ENCODE assay signal across 2 cellular contexts in genomic region chr12:53497461-53497860, GRCh38.
A peak's percentile ranks its signal among the peaks of the same experiment; 100 is the strongest.
TF ChIP-seq lines count a peak whose summit lies in the region.

No MANE protein-coding gene starts in this region.

TF ChIP-seq in IMR-90, 13 proteins besides CTCF, POLR2A, EP300 and RAD21:
- TF ChIP-seq MAFK (IDR thresholded peaks at IDR 0.05; ENCODE audit: low read depth, low read length) (no peak), CEBPB (IDR thresholded peaks at IDR 0.05; ENCODE audit: low read depth, low read length) (no peak)
- TF ChIP-seq, protein P1, sequence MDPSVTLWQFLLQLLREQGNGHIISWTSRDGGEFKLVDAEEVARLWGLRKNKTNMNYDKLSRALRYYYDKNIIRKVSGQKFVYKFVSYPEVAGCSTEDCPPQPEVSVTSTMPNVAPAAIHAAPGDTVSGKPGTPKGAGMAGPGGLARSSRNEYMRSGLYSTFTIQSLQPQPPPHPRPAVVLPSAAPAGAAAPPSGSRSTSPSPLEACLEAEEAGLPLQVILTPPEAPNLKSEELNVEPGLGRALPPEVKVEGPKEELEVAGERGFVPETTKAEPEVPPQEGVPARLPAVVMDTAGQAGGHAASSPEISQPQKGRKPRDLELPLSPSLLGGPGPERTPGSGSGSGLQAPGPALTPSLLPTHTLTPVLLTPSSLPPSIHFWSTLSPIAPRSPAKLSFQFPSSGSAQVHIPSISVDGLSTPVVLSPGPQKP (IDR thresholded peaks at IDR 0.05; ENCODE audit: borderline replicate concordance, low read depth, low read length), result no peak

TF ChIP-seq in HepG2, 621 proteins besides CTCF, POLR2A, EP300 and RAD21:
- TF ChIP-seq POLR2G (IDR thresholded peaks at IDR 0.05; ENCODE audit: low read depth, low read length) (0 out of 2 replicates have a peak, but pooled peaks have one; percentile 12), CBFB (CRISPR knock-in tag; IDR thresholded peaks at IDR 0.05) (no peak)
